12 cellular contexts compared by ENCODE assay signal in the genomic region with DNA sequence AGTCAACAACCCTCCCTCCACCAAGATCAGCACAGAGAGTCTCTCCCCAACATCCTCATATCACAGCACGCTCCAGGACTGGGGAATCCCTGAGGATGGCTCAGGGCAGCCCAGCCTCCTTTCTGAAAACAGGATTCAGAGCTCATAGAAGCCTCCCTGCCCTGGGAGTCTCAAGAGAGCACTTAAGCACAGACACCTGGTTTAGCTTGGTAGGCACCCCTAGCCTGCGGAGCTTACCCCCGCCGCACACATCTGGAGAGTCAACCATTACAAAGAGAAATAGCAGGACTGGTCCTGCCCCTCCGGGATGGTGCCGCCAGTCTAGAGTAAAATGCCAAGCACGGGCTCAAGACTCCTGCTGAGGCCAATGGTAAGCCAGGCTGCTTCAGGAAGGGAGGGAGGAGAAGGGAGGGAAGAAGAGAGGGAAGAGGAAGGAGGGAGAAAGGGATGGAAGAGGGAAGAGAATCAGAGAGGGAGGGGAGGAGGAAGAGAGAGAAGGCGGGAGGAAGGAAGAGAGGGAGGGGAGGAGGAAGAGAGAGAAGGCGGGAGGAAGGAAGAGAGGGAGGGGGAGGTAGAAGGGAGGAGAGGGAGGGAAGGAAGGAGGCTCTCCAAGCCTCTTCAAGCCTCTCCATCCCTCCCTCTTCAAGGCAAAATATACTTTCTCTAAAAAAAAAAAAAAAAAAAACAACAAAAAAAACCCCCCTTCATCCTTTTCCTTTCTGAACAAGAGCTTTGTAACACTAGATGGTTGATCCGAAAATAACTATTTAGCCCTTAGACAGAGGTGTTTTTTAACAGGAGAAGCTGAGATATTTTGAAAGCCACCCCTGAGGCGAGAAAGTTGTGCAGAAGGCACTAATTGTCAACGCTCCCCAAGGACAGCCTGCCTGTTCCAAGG.
DNase-seq lines count a peak whose midpoint lies in the region; ATAC-seq, FAIRE-seq and TF ChIP-seq lines count a peak whose summit lies in the region.
"Had no signal": no experiment of that assay in that cellular context is flagged by ENCODE, and none has a peak within 500 bp of the region (broad histone marks: within the 10 kb centered on the region; RNA-seq: fewer than 3 reads in every experiment).

No MANE protein-coding gene starts in this region.

- H3K27ac ChIP-seq in thoracic aorta = peak overlapping the region in 1 of 2 donors; percentile 52

- peaks cover 15 to 30% of the 10 kb centered on the region in 2 donors for H3K4me1 ChIP-seq in thoracic aorta (ENCODE audit: control insufficient read depth in 1 of 2, low read depth in 2 of 2)

- no peaks in the 10 kb centered on the region for H3K9me3 ChIP-seq in thoracic aorta
- H3K9me3 ChIP-seq: tibial nerve had no signal

- FAIRE-seq in frontal cortex (lab: Jason Lieb, UNC) = no peak
- FAIRE-seq: GM18507 had no signal

- peaks cover 46% of the 10 kb centered on the region for H3K4me1 Mint-ChIP-seq in brain
- H3K4me1 Mint-ChIP-seq: activated naive CD4-positive, alpha-beta T cell treated with anti-CD3 and anti-CD28 coated beads, Interleukin-2, amount 50 U/mL, for 24 hours had no signal

- H3K27me3 ChIP-seq in thoracic aorta (replicated peaks; ENCODE audit: insufficient read depth) = no peaks in the 10 kb centered on the region
- H3K27me3 ChIP-seq: tibial nerve had no signal

- H3K9me3 Mint-ChIP-seq in brain = peaks cover 0 to 22% (median 7%) of the 10 kb centered on the region in 5 experiments
- H3K9me3 Mint-ChIP-seq: activated naive CD4-positive, alpha-beta T cell treated with anti-CD3 and anti-CD28 coated beads, Interleukin-2, amount 50 U/mL, for 24 hours; T-helper 2 cell treated with Interferon-gamma antibody and Interleukin-4, amounts not matched to agents 5 μg/mL and 100 μg/mL, for 36 hours had no signal

- H3K4me3 ChIP-seq in thoracic aorta = peak overlapping the region; percentile 65

- ATAC-seq in thoracic aorta (ENCODE audit: insufficient number of reproducible peaks, low FRiP score, low read depth) = no peak
- ATAC-seq in GM21529 (IDR thresholded peaks at IDR 0.05; ENCODE audit: unreplicated experiment) = no peak

- no peaks in the 10 kb centered on the region for H3K36me3 Mint-ChIP-seq in brain
- H3K36me3 Mint-ChIP-seq: activated naive CD4-positive, alpha-beta T cell treated with anti-CD3 and anti-CD28 coated beads, Interleukin-2, amount 50 U/mL, for 24 hours had no signal

- peaks cover 36% of the 10 kb centered on the region for H3K27me3 Mint-ChIP-seq in brain
- H3K27me3 Mint-ChIP-seq: activated naive CD4-positive, alpha-beta T cell treated with anti-CD3 and anti-CD28 coated beads, Interleukin-2, amount 50 U/mL, for 24 hours had no signal

- TF ChIP-seq CTCF in brain (conservative IDR thresholded peaks at IDR 0.05) (no peak), thoracic aorta (IDR thresholded peaks at IDR 0.05) (no peak)

- peak; percentile 20 for DNase-seq in NCI-H510A treated with DMSO at 0.1 percent for 48 hours (lab: John Stamatoyannopoulos, UW)
- DNase-seq in NCI-H510A (lab: John Stamatoyannopoulos, UW) = no peak
- peak; percentile 63 for DNase-seq in islet precursor cell
- DNase-seq in thoracic aorta (ENCODE audit: low spot score) = no peak
- DNase-seq in frontal cortex (ENCODE audit: low spot score in 2 of 2) = no peak
- no peak for DNase-seq in activated CD4-positive, CD25-positive, alpha-beta regulatory T cell (lab: John Stamatoyannopoulos, UW)

- peak overlapping the region; percentile 29 to 72 (median 48) for H3K4me3 Mint-ChIP-seq in brain
- H3K4me3 Mint-ChIP-seq: activated naive CD4-positive, alpha-beta T cell treated with anti-CD3 and anti-CD28 coated beads, Interleukin-2, amount 50 U/mL, for 24 hours; T-helper 2 cell treated with Interferon-gamma antibody and Interleukin-4, amounts not matched to agents 5 μg/mL and 100 μg/mL, for 36 hours had no signal

- H3K36me3 ChIP-seq in thoracic aorta = no peaks in the 10 kb centered on the region
- H3K36me3 ChIP-seq: tibial nerve had no signal

- H3K27ac Mint-ChIP-seq in brain = peak overlapping the region; percentile 66 to 80 (median 79)
- H3K27ac Mint-ChIP-seq: activated naive CD4-positive, alpha-beta T cell treated with anti-CD3 and anti-CD28 coated beads, Interleukin-2, amount 50 U/mL, for 24 hours; T-helper 2 cell treated with Interferon-gamma antibody and Interleukin-4, amounts not matched to agents 5 μg/mL and 100 μg/mL, for 36 hours had no signal

Comparison
In these comparisons a context has a peak if more than half of its experiments do, and no peak if none do; other contexts are left out.
1. DNase-seq: peak in NCI-H510A treated with DMSO at 0.1 percent for 48 hours (single experiment) and islet precursor cell (single experiment); none in NCI-H510A (single experiment), thoracic aorta (single experiment), frontal cortex (0 of 2) and activated CD4-positive, CD25-positive, alpha-beta regulatory T cell (0 of 4).